1 cellular context compared by ENCODE assay signal in the genomic region with DNA sequence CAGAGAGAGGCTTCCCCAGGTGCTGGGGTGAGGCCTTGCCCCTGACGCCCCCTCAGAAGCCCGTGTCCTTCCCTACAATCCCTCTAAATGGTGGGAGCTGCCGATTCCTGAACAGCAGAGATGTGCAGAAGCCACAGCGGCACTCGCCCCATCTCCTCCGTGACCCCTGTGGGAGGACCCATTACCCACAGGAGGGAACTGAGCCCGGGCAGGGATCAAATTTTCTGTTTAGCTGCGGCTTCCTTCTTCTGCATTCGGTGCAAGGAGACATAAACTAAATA.
TF ChIP-seq lines count a peak whose summit lies in the region.

No MANE protein-coding gene starts in this region.

TF ChIP-seq in WTC11, 78 proteins besides CTCF, POLR2A, EP300 and RAD21 (continued from another document):
- TF ChIP-seq, protein P1, sequence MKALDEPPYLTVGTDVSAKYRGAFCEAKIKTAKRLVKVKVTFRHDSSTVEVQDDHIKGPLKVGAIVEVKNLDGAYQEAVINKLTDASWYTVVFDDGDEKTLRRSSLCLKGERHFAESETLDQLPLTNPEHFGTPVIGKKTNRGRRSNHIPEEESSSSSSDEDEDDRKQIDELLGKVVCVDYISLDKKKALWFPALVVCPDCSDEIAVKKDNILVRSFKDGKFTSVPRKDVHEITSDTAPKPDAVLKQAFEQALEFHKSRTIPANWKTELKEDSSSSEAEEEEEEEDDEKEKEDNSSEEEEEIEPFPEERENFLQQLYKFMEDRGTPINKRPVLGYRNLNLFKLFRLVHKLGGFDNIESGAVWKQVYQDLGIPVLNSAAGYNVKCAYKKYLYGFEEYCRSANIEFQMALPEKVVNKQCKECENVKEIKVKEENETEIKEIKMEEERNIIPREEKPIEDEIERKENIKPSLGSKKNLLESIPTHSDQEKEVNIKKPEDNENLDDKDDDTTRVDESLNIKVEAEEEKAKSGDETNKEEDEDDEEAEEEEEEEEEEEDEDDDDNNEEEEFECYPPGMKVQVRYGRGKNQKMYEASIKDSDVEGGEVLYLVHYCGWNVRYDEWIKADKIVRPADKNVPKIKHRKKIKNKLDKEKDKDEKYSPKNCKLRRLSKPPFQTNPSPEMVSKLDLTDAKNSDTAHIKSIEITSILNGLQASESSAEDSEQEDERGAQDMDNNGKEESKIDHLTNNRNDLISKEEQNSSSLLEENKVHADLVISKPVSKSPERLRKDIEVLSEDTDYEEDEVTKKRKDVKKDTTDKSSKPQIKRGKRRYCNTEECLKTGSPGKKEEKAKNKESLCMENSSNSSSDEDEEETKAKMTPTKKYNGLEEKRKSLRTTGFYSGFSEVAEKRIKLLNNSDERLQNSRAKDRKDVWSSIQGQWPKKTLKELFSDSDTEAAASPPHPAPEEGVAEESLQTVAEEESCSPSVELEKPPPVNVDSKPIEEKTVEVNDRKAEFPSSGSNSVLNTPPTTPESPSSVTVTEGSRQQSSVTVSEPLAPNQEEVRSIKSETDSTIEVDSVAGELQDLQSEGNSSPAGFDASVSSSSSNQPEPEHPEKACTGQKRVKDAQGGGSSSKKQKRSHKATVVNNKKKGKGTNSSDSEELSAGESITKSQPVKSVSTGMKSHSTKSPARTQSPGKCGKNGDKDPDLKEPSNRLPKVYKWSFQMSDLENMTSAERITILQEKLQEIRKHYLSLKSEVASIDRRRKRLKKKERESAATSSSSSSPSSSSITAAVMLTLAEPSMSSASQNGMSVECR (CRISPR knock-in tag; IDR thresholded peaks at IDR 0.05; ENCODE audit: borderline replicate concordance), result no peak
- TF ChIP-seq GTF2I (CRISPR knock-in tag; conservative IDR thresholded peaks at IDR 0.05) (no peak), FOXK1 (CRISPR knock-in tag; IDR thresholded peaks at IDR 0.05) (no peak), NFE2L1 (CRISPR knock-in tag; IDR thresholded peaks at IDR 0.05) (no peak), ZNF232 (CRISPR knock-in tag; IDR thresholded peaks at IDR 0.05) (no peak), PRRX2 (CRISPR knock-in tag; IDR thresholded peaks at IDR 0.05) (no peak), CBFB (CRISPR knock-in tag; IDR thresholded peaks at IDR 0.05; ENCODE audit: low read depth) (no peak), OVOL2 (CRISPR knock-in tag; IDR thresholded peaks at IDR 0.05; ENCODE audit: borderline replicate concordance) (no peak), GRHL2 (CRISPR knock-in tag; IDR thresholded peaks at IDR 0.05; ENCODE audit: insufficient replicate concordance, severe bottlenecking) (no peak), ZNF671 (CRISPR knock-in tag; IDR thresholded peaks at IDR 0.05) (no peak), ZNF317 (CRISPR knock-in tag; IDR thresholded peaks at IDR 0.05; ENCODE audit: borderline replicate concordance, low read depth) (no peak), ZNF423 (CRISPR knock-in tag; IDR thresholded peaks at IDR 0.05) (no peak)
- TF ChIP-seq, protein P2, sequence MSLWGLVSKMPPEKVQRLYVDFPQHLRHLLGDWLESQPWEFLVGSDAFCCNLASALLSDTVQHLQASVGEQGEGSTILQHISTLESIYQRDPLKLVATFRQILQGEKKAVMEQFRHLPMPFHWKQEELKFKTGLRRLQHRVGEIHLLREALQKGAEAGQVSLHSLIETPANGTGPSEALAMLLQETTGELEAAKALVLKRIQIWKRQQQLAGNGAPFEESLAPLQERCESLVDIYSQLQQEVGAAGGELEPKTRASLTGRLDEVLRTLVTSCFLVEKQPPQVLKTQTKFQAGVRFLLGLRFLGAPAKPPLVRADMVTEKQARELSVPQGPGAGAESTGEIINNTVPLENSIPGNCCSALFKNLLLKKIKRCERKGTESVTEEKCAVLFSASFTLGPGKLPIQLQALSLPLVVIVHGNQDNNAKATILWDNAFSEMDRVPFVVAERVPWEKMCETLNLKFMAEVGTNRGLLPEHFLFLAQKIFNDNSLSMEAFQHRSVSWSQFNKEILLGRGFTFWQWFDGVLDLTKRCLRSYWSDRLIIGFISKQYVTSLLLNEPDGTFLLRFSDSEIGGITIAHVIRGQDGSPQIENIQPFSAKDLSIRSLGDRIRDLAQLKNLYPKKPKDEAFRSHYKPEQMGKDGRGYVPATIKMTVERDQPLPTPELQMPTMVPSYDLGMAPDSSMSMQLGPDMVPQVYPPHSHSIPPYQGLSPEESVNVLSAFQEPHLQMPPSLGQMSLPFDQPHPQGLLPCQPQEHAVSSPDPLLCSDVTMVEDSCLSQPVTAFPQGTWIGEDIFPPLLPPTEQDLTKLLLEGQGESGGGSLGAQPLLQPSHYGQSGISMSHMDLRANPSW (CRISPR knock-in tag; conservative IDR thresholded peaks at IDR 0.05; ENCODE audit: low read depth), result no peak
- TF ChIP-seq, protein P3, sequence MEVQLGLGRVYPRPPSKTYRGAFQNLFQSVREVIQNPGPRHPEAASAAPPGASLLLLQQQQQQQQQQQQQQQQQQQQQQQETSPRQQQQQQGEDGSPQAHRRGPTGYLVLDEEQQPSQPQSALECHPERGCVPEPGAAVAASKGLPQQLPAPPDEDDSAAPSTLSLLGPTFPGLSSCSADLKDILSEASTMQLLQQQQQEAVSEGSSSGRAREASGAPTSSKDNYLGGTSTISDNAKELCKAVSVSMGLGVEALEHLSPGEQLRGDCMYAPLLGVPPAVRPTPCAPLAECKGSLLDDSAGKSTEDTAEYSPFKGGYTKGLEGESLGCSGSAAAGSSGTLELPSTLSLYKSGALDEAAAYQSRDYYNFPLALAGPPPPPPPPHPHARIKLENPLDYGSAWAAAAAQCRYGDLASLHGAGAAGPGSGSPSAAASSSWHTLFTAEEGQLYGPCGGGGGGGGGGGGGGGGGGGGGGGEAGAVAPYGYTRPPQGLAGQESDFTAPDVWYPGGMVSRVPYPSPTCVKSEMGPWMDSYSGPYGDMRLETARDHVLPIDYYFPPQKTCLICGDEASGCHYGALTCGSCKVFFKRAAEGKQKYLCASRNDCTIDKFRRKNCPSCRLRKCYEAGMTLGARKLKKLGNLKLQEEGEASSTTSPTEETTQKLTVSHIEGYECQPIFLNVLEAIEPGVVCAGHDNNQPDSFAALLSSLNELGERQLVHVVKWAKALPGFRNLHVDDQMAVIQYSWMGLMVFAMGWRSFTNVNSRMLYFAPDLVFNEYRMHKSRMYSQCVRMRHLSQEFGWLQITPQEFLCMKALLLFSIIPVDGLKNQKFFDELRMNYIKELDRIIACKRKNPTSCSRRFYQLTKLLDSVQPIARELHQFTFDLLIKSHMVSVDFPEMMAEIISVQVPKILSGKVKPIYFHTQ (CRISPR knock-in tag; IDR thresholded peaks at IDR 0.05), result no peak
- TF ChIP-seq, protein P4, sequence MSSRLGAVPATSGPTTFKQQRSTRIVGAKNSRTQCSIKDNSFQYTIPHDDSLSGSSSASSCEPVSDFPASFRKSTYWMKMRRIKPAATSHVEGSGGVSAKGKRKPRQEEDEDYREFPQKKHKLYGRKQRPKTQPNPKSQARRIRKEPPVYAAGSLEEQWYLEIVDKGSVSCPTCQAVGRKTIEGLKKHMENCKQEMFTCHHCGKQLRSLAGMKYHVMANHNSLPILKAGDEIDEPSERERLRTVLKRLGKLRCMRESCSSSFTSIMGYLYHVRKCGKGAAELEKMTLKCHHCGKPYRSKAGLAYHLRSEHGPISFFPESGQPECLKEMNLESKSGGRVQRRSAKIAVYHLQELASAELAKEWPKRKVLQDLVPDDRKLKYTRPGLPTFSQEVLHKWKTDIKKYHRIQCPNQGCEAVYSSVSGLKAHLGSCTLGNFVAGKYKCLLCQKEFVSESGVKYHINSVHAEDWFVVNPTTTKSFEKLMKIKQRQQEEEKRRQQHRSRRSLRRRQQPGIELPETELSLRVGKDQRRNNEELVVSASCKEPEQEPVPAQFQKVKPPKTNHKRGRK (CRISPR knock-in tag; IDR thresholded peaks at IDR 0.05; ENCODE audit: borderline replicate concordance), result no peak
- TF ChIP-seq, protein P5, sequence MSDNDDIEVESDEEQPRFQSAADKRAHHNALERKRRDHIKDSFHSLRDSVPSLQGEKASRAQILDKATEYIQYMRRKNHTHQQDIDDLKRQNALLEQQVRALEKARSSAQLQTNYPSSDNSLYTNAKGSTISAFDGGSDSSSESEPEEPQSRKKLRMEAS (CRISPR knock-in tag; IDR thresholded peaks at IDR 0.05), result no peak
